ENCODE assay signal across 8 cellular contexts in genomic region chr4:109433281-109434006, GRCh38. TPM values are rescaled to one million over a fixed set of nuclear protein-coding genes. Genes with fewer than 3 reads are reported as not detected.
DNase-seq lines count a peak whose midpoint lies in the region; ATAC-seq and TF ChIP-seq lines count a peak whose summit lies in the region.

TSS of gene SEC24B (plus strand) at chr4:109433815. CDS start at chr4:109433870, 55 bp downstream.

- BruUV-seq in Caco-2 (replicated peaks; lab: Mats Ljungman, UMichigan) = no TSS peak

- H3K4me3 Mint-ChIP-seq in Caco-2 (ENCODE audit: unreplicated experiment) = peak within 1 kb of the TSS; percentile 77

- H3K27me3 Mint-ChIP-seq in Caco-2 (ENCODE audit: insufficient read depth, unreplicated experiment) = no peaks in the 10 kb centered on the region

- H3K4me1 Mint-ChIP-seq in Caco-2 (ENCODE audit: low read depth, unreplicated experiment) = peaks cover 14% of the 10 kb centered on the region

- H3K79me2 ChIP-seq in OCI-LY1 (ENCODE audit: insufficient read depth, low read length) = peaks cover 41% of the 10 kb centered on the region

- H3K9me3 ChIP-seq in Caco-2 (no peaks in the 10 kb centered on the region), OCI-LY1 (ENCODE audit: low read length) (no peaks in the 10 kb centered on the region)

- intact Hi-C loops in Caco-2 (cut with micrococcal nuclease; ENCODE audit: unreplicated experiment) = loop anchor here (5.0 kb wide), 3 partner anchors 269 to 384 kb away; partner anchors contain the start of genes CASP6 and GAR1

- no peaks in the 10 kb centered on the region for H4K20me1 ChIP-seq in OCI-LY1 (ENCODE audit: insufficient read depth, low read length)

- no peaks in the 10 kb centered on the region for H3K9me2 ChIP-seq in OCI-LY1 (ENCODE audit: low read depth, low read length)

- H3K9me3 Mint-ChIP-seq in Caco-2 (ENCODE audit: unreplicated experiment) = no peaks in the 10 kb centered on the region

- H3K27me3 ChIP-seq in Caco-2 (replicated peaks; ENCODE audit: control insufficient read depth, insufficient read depth, low read length) (no peaks in the 10 kb centered on the region), OCI-LY1 (ENCODE audit: insufficient read depth, low read length) (no peaks in the 10 kb centered on the region)

- H3K27ac ChIP-seq in OCI-LY1 (ENCODE audit: low read depth, low read length, poor library complexity, severe bottlenecking) = peak within 1 kb of the TSS; percentile 57

- peak within 1 kb of the TSS; percentile 99 for H3K4me2 ChIP-seq in OCI-LY1 (ENCODE audit: low read length)

- H3K36me3 Mint-ChIP-seq in Caco-2 (ENCODE audit: insufficient read depth, unreplicated experiment) = no peaks in the 10 kb centered on the region

- TF ChIP-seq CTCF in Caco-2 (IDR thresholded peaks at IDR 0.05; ENCODE audit: insufficient read depth in 1 of 2, low read depth in 1 of 2, low read length in 1 of 2, severe bottlenecking in 1 of 2, unreplicated experiment in 1 of 2) (peak; percentile 42 to 84), OCI-LY1 (IDR thresholded peaks at IDR 0.05; ENCODE audit: low read length) (peak; percentile 80), epithelial cell of esophagus (IDR thresholded peaks at IDR 0.05; ENCODE audit: insufficient read depth, low read depth, low read length, missing control alignments) (peak; percentile 31)

- POLR2A ChIA-PET in Caco-2 (lab: Charles Lee) = no interaction called here

- H3F3A ChIP-seq in OCI-LY1 (ENCODE audit: insufficient read depth, low read length) = no peaks in the 10 kb centered on the region

- DNase-seq in Caco-2 (peak; percentile 86 to 87), HS-27A (ENCODE audit: low read depth) (peak; percentile 55), epithelial cell of esophagus (ENCODE audit: low read depth) (peak; percentile 88), mucosa of gallbladder (ENCODE audit: low spot score) (peak; percentile 88)
- peak; percentile 92 for DNase-seq in activated CD8-positive, alpha-beta memory T cell treated with anti-CD3 and anti-CD28 coated beads, Interleukin-2, amount 50 U/mL, for 48 hours
- peak; percentile 91 for DNase-seq in stimulated activated CD8-positive, alpha-beta memory T cell treated with anti-CD3 and anti-CD28 coated beads, Interleukin-4, amount 100 ng/mL, for 48 hours

- H3K4me3 ChIP-seq in Caco-2 (ENCODE audit: low read depth, low read length) (peak within 1 kb of the TSS; percentile 85), OCI-LY1 (ENCODE audit: low read depth, low read length, poor library complexity, severe bottlenecking) (peak within 1 kb of the TSS; percentile 79), epithelial cell of esophagus (ENCODE audit: low read length) (peak within 1 kb of the TSS; percentile 82)

- H2AFZ ChIP-seq in OCI-LY1 (ENCODE audit: low read length) = no peak within 1 kb of the TSS

- peaks cover 20% of the 10 kb centered on the region for H3K4me1 ChIP-seq in Caco-2
- H3K4me1 ChIP-seq in OCI-LY1 (ENCODE audit: insufficient read depth, low read length, severe bottlenecking) = peaks cover 34% of the 10 kb centered on the region

- CTCF ChIA-PET in Caco-2 (lab: Charles Lee) = interaction anchor here (0.9 to 1.3 kb wide), 5 partner anchors 13 to 390 kb away, joined by 3 to 4 read pairs (median 3); partner anchors contain the start of gene CASP6

- peak; percentile 80 for ATAC-seq in GM19468 (IDR thresholded peaks at IDR 0.05; ENCODE audit: extremely low read depth, unreplicated experiment)

- peak within 1 kb of the TSS; percentile 86 for H3K9ac ChIP-seq in OCI-LY1 (ENCODE audit: low read length)

- peak within 1 kb of the TSS; percentile 57 for H3K27ac Mint-ChIP-seq in Caco-2 (ENCODE audit: unreplicated experiment)

- H3K36me3 ChIP-seq in Caco-2 (ENCODE audit: control insufficient read depth, insufficient read depth, low read length) = no peaks in the 10 kb centered on the region
- H3K36me3 ChIP-seq in OCI-LY1 (ENCODE audit: insufficient read depth, low read length) = no peaks in the 10 kb centered on the region

RNA-seq across cellular contexts. Expression of gene SEC24B, which starts in this region (rescaled TPM):
- 29.0 and 29.5 TPM in 2 replicates for total RNA-seq in Caco-2 (2022)
- total RNA-seq in mucosa of gallbladder = 32.8 TPM

Comparison
In these comparisons a context has a peak if more than half of its experiments do, and no peak if none do; other contexts are left out.
1. Peak in every context shown above with its lines: DNase-seq, ATAC-seq, H3K4me3 ChIP-seq and H3K27ac ChIP-seq.